9 cellular contexts compared by ENCODE assay signal in genomic region chr3:152177757-152178156, GRCh38.
DNase-seq lines count a peak whose midpoint lies in the region; ATAC-seq and TF ChIP-seq lines count a peak whose summit lies in the region.
"Had no signal": no experiment of that assay in that cellular context is flagged by ENCODE, and none has a peak within 500 bp of the region (broad histone marks: within the 10 kb centered on the region; RNA-seq: fewer than 3 reads in every experiment).

No MANE protein-coding gene starts in this region.

- no peaks in the 10 kb centered on the region for H3K9me3 Mint-ChIP-seq in activated T-helper 2 cell treated with anti-CD3 and anti-CD28 coated beads, Interferon-gamma antibody, Interleukin-2, Interleukin-4, amounts not matched to agents 10 μg/mL and 5 μg/mL and 100 μg/mL, durations not matched to agents 14 hours and 24 hours and 36 hours

- H3K27me3 Mint-ChIP-seq in activated T-helper 2 cell treated with anti-CD3 and anti-CD28 coated beads, Interferon-gamma antibody, Interleukin-2, Interleukin-4, amounts not matched to agents 10 μg/mL and 5 μg/mL and 100 μg/mL, durations not matched to agents 14 hours and 24 hours and 36 hours (ENCODE audit: low read depth): peaks cover 16% of the 10 kb centered on the region

- H3K27ac Mint-ChIP-seq in activated T-helper 2 cell treated with anti-CD3 and anti-CD28 coated beads, Interferon-gamma antibody, Interleukin-2, Interleukin-4, amounts not matched to agents 10 μg/mL and 5 μg/mL and 100 μg/mL, durations not matched to agents 14 hours and 24 hours and 36 hours: no peak overlapping the region

- peaks cover 19% of the 10 kb centered on the region for H3K4me1 Mint-ChIP-seq in activated T-helper 2 cell treated with anti-CD3 and anti-CD28 coated beads, Interferon-gamma antibody, Interleukin-2, Interleukin-4, amounts not matched to agents 10 μg/mL and 5 μg/mL and 100 μg/mL, durations not matched to agents 14 hours and 24 hours and 36 hours (ENCODE audit: low read depth)

- in situ Hi-C loops in GM13977 (cut with MboI; ENCODE audit: low pct_unique_long_range_greater_than_20kb, low sequenced_read_pairs, unreplicated experiment): no loop called here

- ATAC-seq in GM19438 (IDR thresholded peaks at IDR 0.05; ENCODE audit: low read depth, unreplicated experiment): peak; percentile 96
- peak; percentile 39 for ATAC-seq in HG02885 (IDR thresholded peaks at IDR 0.05; ENCODE audit: poor library complexity, unreplicated experiment)
- peak; percentile 98 for ATAC-seq in HG03571 (IDR thresholded peaks at IDR 0.05; ENCODE audit: unreplicated experiment)

- no peaks in the 10 kb centered on the region for H3K36me3 Mint-ChIP-seq in activated T-helper 2 cell treated with anti-CD3 and anti-CD28 coated beads, Interferon-gamma antibody, Interleukin-2, Interleukin-4, amounts not matched to agents 10 μg/mL and 5 μg/mL and 100 μg/mL, durations not matched to agents 14 hours and 24 hours and 36 hours (ENCODE audit: low read depth)

- DNase-seq in AG10803 (ENCODE audit: low read depth) (peak; percentile 61), GM13977 (ENCODE audit: low spot score) (no peak), DMS53 treated with DMSO at 0.1 percent for 48 hours (lab: John Stamatoyannopoulos, UW; ENCODE audit: unreplicated experiment) (no peak), ureter (ENCODE audit: low spot score) (no peak)
- DNase-seq in activated T-helper 2 cell treated with anti-CD3 and anti-CD28 coated beads, Interferon-gamma antibody, Interleukin-2, Interleukin-4, amounts not matched to agents 10 μg/mL and 5 μg/mL and 100 μg/mL, durations not matched to agents 14 hours and 24 hours and 36 hours (ENCODE audit: low spot score): no peak
- DNase-seq: activated CD4-positive, alpha-beta T cell treated with anti-CD3 and anti-CD28 coated beads, Interleukin-2, amount 50 U/mL, for 1 hour had no signal

- TF ChIP-seq CTCF in AG10803 (conservative IDR thresholded peaks at IDR 0.05; ENCODE audit: low read length): no peak
- no peak for TF ChIP-seq CTCF in GM13977 (IDR thresholded peaks at IDR 0.05; ENCODE audit: extremely low read depth, insufficient read depth, missing control alignments)

- H3K4me3 Mint-ChIP-seq in activated T-helper 2 cell treated with anti-CD3 and anti-CD28 coated beads, Interferon-gamma antibody, Interleukin-2, Interleukin-4, amounts not matched to agents 10 μg/mL and 5 μg/mL and 100 μg/mL, durations not matched to agents 14 hours and 24 hours and 36 hours (ENCODE audit: low read depth): no peak overlapping the region

- intact Hi-C loops in activated T-helper 2 cell treated with anti-CD3 and anti-CD28 coated beads, Interferon-gamma antibody, Interleukin-2, Interleukin-4, amounts not matched to agents 10 μg/mL and 5 μg/mL and 100 μg/mL, durations not matched to agents 14 hours and 24 hours and 36 hours (cut with micrococcal nuclease): no loop called here

- H3K4me3 ChIP-seq in AG10803 (ENCODE audit: low read length): no peak overlapping the region

Comparison
In these comparisons a context has a peak if more than half of its experiments do, and no peak if none do; other contexts are left out.
1. ATAC-seq: peak in every context shown above with its lines; median percentile 98 in HG03571; 96 in GM19438; 39 in HG02885.